In the genomic region with DNA sequence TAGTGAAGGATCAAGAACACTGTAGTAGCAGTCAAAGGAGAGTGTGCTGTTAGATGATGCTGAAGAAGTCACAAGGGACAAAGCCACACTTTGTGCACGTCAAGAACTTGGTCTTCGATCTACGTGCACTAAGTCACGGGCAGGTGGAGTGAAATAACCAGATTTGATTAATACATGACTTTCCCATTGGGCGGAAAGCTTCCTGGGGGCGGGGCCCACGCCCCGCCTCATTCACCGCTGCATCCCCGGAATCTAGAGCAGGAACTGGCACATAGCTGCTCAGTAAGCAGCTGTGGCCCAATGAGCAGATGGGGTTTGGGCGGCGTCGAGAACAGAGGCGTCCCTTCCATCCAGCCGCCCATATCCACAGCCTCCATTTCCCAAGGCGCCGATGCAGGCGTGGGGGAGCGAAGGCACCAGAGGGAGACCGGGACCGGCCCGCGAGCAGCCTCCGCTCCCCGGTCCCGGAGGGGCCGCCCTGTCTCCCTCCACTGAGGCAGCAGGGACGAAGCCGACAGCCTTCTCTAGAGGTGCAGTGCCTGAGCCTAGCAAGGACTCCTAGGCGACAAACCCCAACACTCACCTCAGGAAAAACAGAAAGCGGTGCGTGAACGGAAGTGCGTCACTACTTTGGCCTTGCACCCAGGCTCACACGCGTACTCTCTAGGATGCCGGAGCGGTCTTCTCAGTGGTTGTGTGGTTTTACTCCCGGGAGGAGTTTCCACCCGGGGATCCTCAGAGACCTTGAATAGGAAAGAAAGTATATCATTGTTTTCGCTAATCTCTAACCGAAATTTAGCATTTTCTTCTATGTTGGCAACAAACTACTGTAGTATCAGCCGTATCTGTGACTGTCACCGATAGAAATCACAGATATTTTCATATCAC, we compare ENCODE assay signal across 1 cellular context.
TF ChIP-seq lines count a peak whose summit lies in the region.

No MANE protein-coding gene starts in this region.

TF ChIP-seq in HepG2, 621 proteins besides CTCF, POLR2A, EP300 and RAD21 (continued from another document and continues in another):
- TF ChIP-seq ZNF318 (CRISPR knock-in tag; IDR thresholded peaks at IDR 0.05), result peak; percentile 80; the same call in 1 of the 2 replicates
- 0 out of 2 replicates have a peak, but pooled peaks have one; percentile 39 for TF ChIP-seq HMGXB3 (CRISPR knock-in tag; IDR thresholded peaks at IDR 0.05; ENCODE audit: borderline replicate concordance)
- peak; percentile 60; the same call in 1 of the 2 replicates for TF ChIP-seq ZNF567 (CRISPR knock-in tag; IDR thresholded peaks at IDR 0.05; ENCODE audit: borderline replicate concordance)
- peak; percentile 66; the same call in 1 of the 2 replicates for TF ChIP-seq THAP7 (CRISPR knock-in tag; IDR thresholded peaks at IDR 0.05)
- TF ChIP-seq, protein P1, sequence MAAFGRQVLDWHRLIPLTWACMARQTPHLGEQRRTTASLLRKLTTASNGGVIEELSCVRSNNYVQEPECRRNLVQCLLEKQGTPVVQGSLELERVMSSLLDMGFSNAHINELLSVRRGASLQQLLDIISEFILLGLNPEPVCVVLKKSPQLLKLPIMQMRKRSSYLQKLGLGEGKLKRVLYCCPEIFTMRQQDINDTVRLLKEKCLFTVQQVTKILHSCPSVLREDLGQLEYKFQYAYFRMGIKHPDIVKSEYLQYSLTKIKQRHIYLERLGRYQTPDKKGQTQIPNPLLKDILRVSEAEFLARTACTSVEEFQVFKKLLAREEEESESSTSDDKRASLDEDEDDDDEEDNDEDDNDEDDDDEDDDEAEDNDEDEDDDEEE (CRISPR knock-in tag; IDR thresholded peaks at IDR 0.05), result peak; percentile 78; the same call in 1 of the 2 replicates
- 0 out of 2 replicates have a peak, but pooled peaks have one; percentile 21 for TF ChIP-seq ZNF782 (CRISPR knock-in tag; IDR thresholded peaks at IDR 0.05; ENCODE audit: borderline replicate concordance)
- no peak; the same call in 1 of the 2 replicates for TF ChIP-seq SNAPC4 (CRISPR knock-in tag; IDR thresholded peaks at IDR 0.05)
- 0 out of 2 replicates have a peak, but pooled peaks have one; percentile 64 for TF ChIP-seq ZNF747 (CRISPR knock-in tag; IDR thresholded peaks at IDR 0.05; ENCODE audit: borderline replicate concordance)
- 0 out of 2 replicates have a peak, but pooled peaks have one; percentile 21 for TF ChIP-seq RNF2 (conservative IDR thresholded peaks at IDR 0.05; ENCODE audit: low read depth)
- TF ChIP-seq ZFP90 (CRISPR knock-in tag; IDR thresholded peaks at IDR 0.05; ENCODE audit: borderline replicate concordance), result 0 out of 2 replicates have a peak, but pooled peaks have one; percentile 18
- no peak for TF ChIP-seq SIX1 (CRISPR knock-in tag; IDR thresholded peaks at IDR 0.05; ENCODE audit: borderline replicate concordance)
- no peak for TF ChIP-seq RELA (CRISPR knock-in tag; IDR thresholded peaks at IDR 0.05)
- peak; percentile 26; the same call in 1 of the 2 replicates for TF ChIP-seq FOXO1 (CRISPR knock-in tag; IDR thresholded peaks at IDR 0.05)
- TF ChIP-seq ZNF510 (CRISPR knock-in tag; IDR thresholded peaks at IDR 0.05; ENCODE audit: low read depth), result no peak; the same call in 1 of the 2 replicates
